ENCODE assay signal across 16 cellular contexts in genomic region chr16:28874406-28874805, GRCh38. TPM values are rescaled to one million over a fixed set of nuclear protein-coding genes. Genes with fewer than 3 reads are reported as not detected.
"Had no signal": no experiment of that assay in that cellular context is flagged by ENCODE, and none has a peak within 500 bp of the region (broad histone marks: within the 10 kb centered on the region; RNA-seq: fewer than 3 reads in every experiment).

No MANE protein-coding gene starts in this region.

- H3K9me3 ChIP-seq: heart right ventricle, stomach, thoracic aorta, transverse colon had no signal

- DNase-seq: effector memory CD4-positive, alpha-beta T cell; heart right ventricle; hypothalamus; kidney glomerular epithelial cell; mammary epithelial cell; naive thymus-derived CD4-positive, alpha-beta T cell; nephron progenitor cell; stimulated activated CD4-positive, alpha-beta T cell treated with anti-CD3 and anti-CD28 coated beads, Interleukin-15, amount 100 ng/mL, for 24 hours; stimulated activated CD4-positive, alpha-beta T cell treated with anti-CD3 and anti-CD28 coated beads, Interleukin-1b, Interleukin-23, amount 100 ng/mL, for 48 hours; stimulated activated CD4-positive, alpha-beta T cell treated with anti-CD3 and anti-CD28 coated beads, Interleukin-4, amount 100 ng/mL, for 24 hours; stomach; transverse colon had no signal

- H3K4me3 ChIP-seq: heart right ventricle, stomach, thoracic aorta, transverse colon had no signal

- H3K27me3 ChIP-seq: heart right ventricle, stomach, transverse colon had no signal

- H3K27ac ChIP-seq: heart right ventricle, stomach, thoracic aorta, transverse colon had no signal

- ATAC-seq: esophagus mucosa; stimulated activated memory B cell treated with anti-CD40 and anti-IgM and Interleukin-4, amounts not matched to agents 10 μg/mL and 1 μg/mL and 100 μg/mL, for 72 hours had no signal

RNA-seq across cellular contexts. Expression of gene ATP2A1, which starts 3.9 kb away (rescaled TPM):
- total RNA-seq: frontal cortex had no signal
- polyA plus RNA-seq: naive thymus-derived CD4-positive, alpha-beta T cell had no signal
